In the genomic region with DNA sequence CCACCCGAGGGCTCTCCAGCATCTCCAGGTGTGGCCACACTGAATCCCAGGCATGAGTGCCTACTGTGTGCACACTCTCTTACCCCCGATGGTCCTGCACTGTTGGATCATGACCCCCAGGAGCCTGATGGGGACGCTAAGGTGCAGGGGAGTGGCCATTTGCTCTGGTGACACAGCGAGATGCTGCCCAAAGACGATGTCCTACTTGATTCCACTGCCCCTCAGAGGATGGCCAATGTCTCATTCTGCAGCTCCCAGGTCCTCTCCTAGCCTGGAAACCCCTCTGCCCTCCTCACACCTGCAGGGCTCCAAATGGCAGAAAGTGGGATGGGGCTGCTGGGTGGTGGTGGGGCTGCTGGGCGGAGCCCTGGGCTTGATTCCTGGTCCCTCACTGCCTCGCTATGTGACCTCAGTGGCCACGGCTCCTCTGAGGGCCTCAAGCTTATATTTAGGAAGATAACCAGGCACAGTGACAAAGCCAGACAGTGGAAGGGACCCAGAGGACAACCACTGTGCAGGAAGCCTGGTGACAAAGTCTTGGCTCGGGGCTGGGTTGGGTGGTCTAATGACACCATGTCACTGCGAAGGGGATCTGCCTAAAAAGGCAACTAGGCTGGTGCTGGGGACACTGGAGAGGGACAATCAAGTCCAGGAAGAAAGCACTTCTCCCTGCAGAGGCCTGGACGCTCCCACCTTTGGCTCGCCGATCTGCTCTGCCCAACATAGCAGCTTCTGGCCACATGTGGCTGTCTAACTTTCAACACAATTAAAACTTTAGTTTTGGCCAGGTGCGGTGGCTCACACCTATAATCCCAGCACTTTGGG, we compare ENCODE assay signal across 14 cellular contexts. TPM values are rescaled to one million over a fixed set of nuclear protein-coding genes. Genes with fewer than 3 reads are reported as not detected.
"Had no signal": no experiment of that assay in that cellular context is flagged by ENCODE, and none has a peak within 500 bp of the region (broad histone marks: within the 10 kb centered on the region; RNA-seq: fewer than 3 reads in every experiment).

No MANE protein-coding gene starts in this region.

- H3K27me3 ChIP-seq: colonic mucosa, gastrocnemius medialis, hepatocyte, transverse colon had no signal

- H3K4me3 ChIP-seq: colonic mucosa, gastrocnemius medialis, hepatocyte, transverse colon had no signal

- H3K36me3 ChIP-seq: colonic mucosa, transverse colon had no signal

- H2AFZ ChIP-seq: hepatocyte had no signal

- DNase-seq: activated CD4-positive, alpha-beta T cell treated with anti-CD3 and anti-CD28 coated beads for 4 hours; activated CD8-positive, alpha-beta memory T cell treated with anti-CD3 and anti-CD28 coated beads, Interleukin-2, amount 50 U/mL, for 4 hours; activated CD8-positive, alpha-beta T cell treated with anti-CD3 and anti-CD28 coated beads for 36 hours; activated naive CD4-positive, alpha-beta T cell treated with Interleukin-2 at 50 U/mL for 16 hours; activated naive CD8-positive, alpha-beta T cell treated with anti-CD3 and anti-CD28 coated beads, Interleukin-2, amount 50 U/mL, for 24 hours; colonic mucosa; effector CD4-positive, alpha-beta T cell; gastrocnemius medialis; kidney glomerular epithelial cell; mammary epithelial cell; T-helper 1 cell; transverse colon had no signal

- H3K4me1 ChIP-seq: colonic mucosa had no signal

- ATAC-seq: activated CD8-positive, alpha-beta T cell treated with anti-CD3 and anti-CD28 coated beads for 36 hours; activated naive CD8-positive, alpha-beta T cell treated with anti-CD3 and anti-CD28 coated beads, Interleukin-2, amount 50 U/mL, for 24 hours; gastrocnemius medialis had no signal

- H3K79me2 ChIP-seq: hepatocyte had no signal

- H3K4me2 ChIP-seq: hepatocyte had no signal

- H3K27ac ChIP-seq: colonic mucosa, hepatocyte, transverse colon had no signal

- H3K9me3 ChIP-seq: colonic mucosa, gastrocnemius medialis, transverse colon had no signal

- FAIRE-seq: astrocyte had no signal

RNA-seq across cellular contexts. Expression of a gene that starts 28.4 kb away (rescaled TPM):
- total RNA-seq: activated CD8-positive, alpha-beta T cell treated with anti-CD3 and anti-CD28 coated beads for 36 hours had no signal
